ENCODE assay signal across 8 cellular contexts in genomic region chr5:149680810-149681221, GRCh38. TPM values are rescaled to one million over a fixed set of nuclear protein-coding genes. Genes with fewer than 3 reads are reported as not detected.
DNase-seq lines count a peak whose midpoint lies in the region; ATAC-seq lines count a peak whose summit lies in the region.

No MANE protein-coding gene starts in this region.

- DNase-seq in SIG-M5 (lab: John Stamatoyannopoulos, UW) (peak; percentile 85), sciatic nerve (ENCODE audit: low spot score) (peak; percentile 61), iPS-NIHi11 (ENCODE audit: low spot score) (no peak), OCI-M2 (lab: John Stamatoyannopoulos, UW; ENCODE audit: unreplicated experiment) (no peak)
- DNase-seq in stimulated activated CD4-positive, alpha-beta T cell treated with anti-CD3 and anti-CD28 coated beads, Interleukin-4, amount 100 ng/mL, for 1 hour = no peak
- DNase-seq in stimulated activated CD4-positive, alpha-beta T cell treated with anti-CD3 and anti-CD28 coated beads, Interleukin-1b, Interleukin-23, amount 100 ng/mL, for 48 hours = no peak

- peak; percentile 98 for ATAC-seq in GM18909 (IDR thresholded peaks at IDR 0.05; ENCODE audit: poor library complexity, unreplicated experiment)
- ATAC-seq in HG02943 (IDR thresholded peaks at IDR 0.05; ENCODE audit: low read depth, unreplicated experiment) = peak; percentile 97
- ATAC-seq in sciatic nerve = peak; percentile 91

- intact Hi-C loops in sciatic nerve (cut with DNase I) = no loop called here

RNA-seq across cellular contexts. Expression of gene PPARGC1B, which starts 49.3 kb away (rescaled TPM):
- total RNA-seq in sciatic nerve = 3.2 TPM

Comparison
In these comparisons a context has a peak if more than half of its experiments do, and no peak if none do; other contexts are left out.
1. DNase-seq: peak in SIG-M5 (single experiment) and sciatic nerve (single experiment); none in iPS-NIHi11 (single experiment), stimulated activated CD4-positive, alpha-beta T cell treated with anti-CD3 and anti-CD28 coated beads, Interleukin-4, amount 100 ng/mL, for 1 hour (single experiment), OCI-M2 (single experiment) and stimulated activated CD4-positive, alpha-beta T cell treated with anti-CD3 and anti-CD28 coated beads, Interleukin-1b, Interleukin-23, amount 100 ng/mL, for 48 hours (single experiment).
2. Peak in every context shown above with its lines, with median percentiles within 50 percentile points of each other: ATAC-seq.